Comparison of ENCODE assay signal across 8 cellular contexts in genomic region chr10:63464402-63465292, GRCh38. TPM values are rescaled to one million over a fixed set of nuclear protein-coding genes. Genes with fewer than 3 reads are reported as not detected.
DNase-seq lines count a peak whose midpoint lies in the region; ATAC-seq and TF ChIP-seq lines count a peak whose summit lies in the region.

No MANE protein-coding gene starts in this region.

- intact Hi-C loops in activated B cell treated with CpG ODN at 0.5 μM for 24 hours (cut with micrococcal nuclease) = loop anchor here (1.0 to 5.0 kb wide), 9 partner anchors 107 to 298 kb away; no protein-coding TSS in a partner anchor

- TF ChIP-seq CTCF in GM10266 (IDR thresholded peaks at IDR 0.05; ENCODE audit: control insufficient read depth, insufficient read depth, low read depth, missing control alignments) (no peak), activated B cell treated with CpG ODN at 0.5 μM for 24 hours (IDR thresholded peaks at IDR 0.05) (no peak), fibroblast of villous mesenchyme (IDR thresholded peaks at IDR 0.05; ENCODE audit: insufficient read depth, low read depth, low read length) (no peak), osteocyte (IDR thresholded peaks at IDR 0.05) (no peak)

- DNase-seq in GM10266 (ENCODE audit: extremely low spot score) (peak; percentile 9), activated B cell treated with CpG ODN at 0.5 μM for 24 hours (no peak), fibroblast of villous mesenchyme (ENCODE audit: low read depth) (peak; percentile 45), osteocyte (ENCODE audit: extremely low spot score, unreplicated experiment) (no peak), NCI-H2029 (lab: John Stamatoyannopoulos, UW) (no peak), inferior parietal cortex (ENCODE audit: extremely low spot score) (no peak)

- H3K9me3 ChIP-seq in HUES6 (ENCODE audit: control insufficient read depth, insufficient read depth, low read depth, low read length) = no peaks in the 10 kb centered on the region

- ATAC-seq in GM21528 (IDR thresholded peaks at IDR 0.05; ENCODE audit: low FRiP score, unreplicated experiment) = peak; percentile 51
- ATAC-seq in activated B cell treated with CpG ODN at 0.5 μM for 24 hours (ENCODE audit: low read depth) = peak; percentile 52

- H3K4me1 Mint-ChIP-seq in activated B cell treated with CpG ODN at 0.5 μM for 24 hours = peaks cover 16% of the 10 kb centered on the region
- H3K4me1 Mint-ChIP-seq in osteocyte (ENCODE audit: unreplicated experiment) = peaks cover 41% of the 10 kb centered on the region

- H3K27me3 Mint-ChIP-seq in activated B cell treated with CpG ODN at 0.5 μM for 24 hours = no peaks in the 10 kb centered on the region
- no peaks in the 10 kb centered on the region for H3K27me3 Mint-ChIP-seq in osteocyte (ENCODE audit: unreplicated experiment)

- H3K9me3 Mint-ChIP-seq in activated B cell treated with CpG ODN at 0.5 μM for 24 hours (no peaks in the 10 kb centered on the region), osteocyte (ENCODE audit: unreplicated experiment) (no peaks in the 10 kb centered on the region)

- POLR2A ChIA-PET in activated B cell treated with CpG ODN at 0.5 μM for 24 hours (lab: Charles Lee) = interaction anchor here (1.1 to 3.3 kb wide), 6 partner anchors 43 to 198 kb away, joined by 3 to 15 read pairs (median 4); no protein-coding TSS in a partner anchor

- CTCF ChIA-PET in activated B cell treated with CpG ODN at 0.5 μM for 24 hours (lab: Charles Lee) = interaction anchor here (0.7 to 2.5 kb wide), 9 partner anchors 75 to 298 kb away, joined by 3 to 8 read pairs (median 3); no protein-coding TSS in a partner anchor

- H3K9ac ChIP-seq in HUES6 (ENCODE audit: low read length) = peak overlapping the region; percentile 95

- peaks cover 17% of the 10 kb centered on the region for H3K4me1 ChIP-seq in HUES6 (ENCODE audit: control insufficient read depth, insufficient read depth, low read length)

- peaks cover 8% of the 10 kb centered on the region for H3K36me3 Mint-ChIP-seq in activated B cell treated with CpG ODN at 0.5 μM for 24 hours (ENCODE audit: low read depth)
- H3K36me3 Mint-ChIP-seq in osteocyte (ENCODE audit: unreplicated experiment) = no peaks in the 10 kb centered on the region

- H3K4me3 ChIP-seq in HUES6 (ENCODE audit: low read depth, low read length) (peak overlapping the region; percentile 97), fibroblast of villous mesenchyme (ENCODE audit: low read depth, low read length) (peak overlapping the region; percentile 84)

- no peaks in the 10 kb centered on the region for H3K27me3 ChIP-seq in HUES6 (ENCODE audit: control insufficient read depth, insufficient read depth, low read length)

- H3K4me3 Mint-ChIP-seq in activated B cell treated with CpG ODN at 0.5 μM for 24 hours (peak overlapping the region; percentile 97), osteocyte (ENCODE audit: unreplicated experiment) (peak overlapping the region; percentile 93)

- H3K27ac ChIP-seq in HUES6 (ENCODE audit: low read depth, low read length) = peak overlapping the region; percentile 94; the same call in 1 of the 2 replicates

- H3K27ac Mint-ChIP-seq in activated B cell treated with CpG ODN at 0.5 μM for 24 hours (peak overlapping the region; percentile 92), osteocyte (ENCODE audit: unreplicated experiment) (peak overlapping the region; percentile 85)

- H3K36me3 ChIP-seq in HUES6 (ENCODE audit: control insufficient read depth, insufficient read depth, low read length) = no peaks in the 10 kb centered on the region

RNA-seq across cellular contexts. Expression of gene JMJD1C, which starts 1.1 kb away (rescaled TPM):
- 167 and 176 TPM in 2 replicates for total RNA-seq in activated B cell treated with CpG ODN at 0.5 μM for 24 hours
- total RNA-seq in fibroblast of villous mesenchyme = 87.0 and 98.4 TPM in 2 replicates
- 118 and 120 TPM in 2 replicates for total RNA-seq in osteocyte

RNA-seq across cellular contexts. Expression of gene REEP3, which starts 56.6 kb away (rescaled TPM):
- 7.0 and 9.7 TPM in 2 replicates for total RNA-seq in activated B cell treated with CpG ODN at 0.5 μM for 24 hours
- total RNA-seq in fibroblast of villous mesenchyme = 57.3 and 127 TPM in 2 replicates
- total RNA-seq in osteocyte = 80.4 and 85.7 TPM in 2 replicates

Comparison
In these comparisons a context has a peak if more than half of its experiments do, and no peak if none do; other contexts are left out.
1. DNase-seq: peak in GM10266 (single experiment) and fibroblast of villous mesenchyme (single experiment); none in activated B cell treated with CpG ODN at 0.5 μM for 24 hours (single experiment), osteocyte (single experiment), NCI-H2029 (single experiment) and inferior parietal cortex (single experiment).